8 cellular contexts compared by ENCODE assay signal in the genomic region with DNA sequence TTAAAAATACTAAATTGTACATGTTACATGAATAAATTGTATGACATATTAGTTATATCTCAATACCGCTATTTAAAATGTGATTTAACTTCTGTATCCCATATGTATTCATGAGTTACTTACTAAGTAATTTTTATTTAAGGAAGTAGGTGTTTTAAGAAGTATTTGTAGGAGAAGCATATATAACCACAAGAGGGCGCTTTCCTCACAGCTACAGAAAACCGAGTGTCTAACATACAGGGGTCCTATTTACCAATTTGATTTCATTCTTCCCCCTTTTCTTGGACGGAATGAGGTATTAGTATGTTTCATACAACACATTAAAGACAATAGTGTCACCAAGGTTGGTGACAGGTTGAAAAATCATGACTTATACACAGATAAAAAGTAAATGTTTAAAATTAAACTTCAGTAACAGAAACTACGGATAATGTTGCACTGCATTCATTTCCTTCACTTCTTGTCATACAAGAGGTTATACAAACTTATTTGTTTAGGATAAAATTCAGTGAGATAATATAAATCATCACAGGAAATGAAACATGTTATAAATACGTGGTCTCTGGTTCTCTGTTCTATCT.
A peak's percentile ranks its signal among the peaks of the same experiment; 100 is the strongest.
DNase-seq lines count a peak whose midpoint lies in the region; ATAC-seq and TF ChIP-seq lines count a peak whose summit lies in the region.

No MANE protein-coding gene starts in this region.

- no peak overlapping the region for H3K27ac ChIP-seq in heart left ventricle
- no peak overlapping the region for H3K27ac ChIP-seq in aorta (ENCODE audit: low read depth in 1 of 2, low read length in 2 of 2)

- intact Hi-C loops in heart left ventricle (cut with DNase I) (loop anchor here (1.0 to 10.0 kb wide), 14 partner anchors 120 to 412 kb away; partner anchors contain the start of gene MAGI1 (in 8 of the 10)), cardiac septum (cut with DNase I) (loop anchor here (2.0 kb wide), 3 partner anchors 254 to 410 kb away; partner anchors contain the start of gene MAGI1), aorta (cut with DNase I) (loop anchor here (1.0 to 10.0 kb wide), 6 partner anchors 47 to 412 kb away; partner anchors contain the start of gene MAGI1 (in 1 of the 2))

- H3K4me1 ChIP-seq in heart left ventricle (peaks cover 0 to 30% (median 12%) of the 10 kb centered on the region in 12 donors), aorta (ENCODE audit: control insufficient read depth in 1 of 2, insufficient read depth in 2 of 2, low read length in 2 of 2) (peaks cover 7 to 8% of the 10 kb centered on the region in 2 donors)

- H3K27me3 ChIP-seq in heart left ventricle (no peaks in the 10 kb centered on the region), kidney epithelial cell (ENCODE audit: control insufficient read depth, insufficient read depth, low read length) (no peaks in the 10 kb centered on the region), aorta (ENCODE audit: control insufficient read depth in 1 of 2, insufficient read depth in 2 of 2, low read length in 1 of 2) (no peaks in the 10 kb centered on the region)

- TF ChIP-seq CTCF in heart left ventricle (IDR thresholded peaks at IDR 0.05) (peak; percentile 63 to 89 (median 76)), astrocyte of the spinal cord (IDR thresholded peaks at IDR 0.05; ENCODE audit: low read depth, low read length) (peak; percentile 56), kidney epithelial cell (IDR thresholded peaks at IDR 0.05; ENCODE audit: insufficient read depth, low read length, poor library complexity, severe bottlenecking) (peak; percentile 56)

- in situ Hi-C loops in astrocyte of the spinal cord (cut with HindIII; ENCODE audit: low sequenced_read_pairs) = no loop called here

- 25 to 29% (median 27%) methylated on average over 6 of the region's 6 CpGs for WGBS in heart left ventricle, 4 donors
- 19% methylated on average over 6 of the region's 6 CpGs for WGBS in aorta, 2 donors

- DNase-seq in heart left ventricle = no peak
- DNase-seq in cardiac septum (ENCODE audit: low spot score) = no peak
- DNase-seq in NCI-H2171 treated with DMSO at 0.1 percent for 48 hours (lab: John Stamatoyannopoulos, UW) = peak; percentile 38
- DNase-seq in astrocyte of the spinal cord (ENCODE audit: low read depth, low spot score) = peak; percentile 80
- DNase-seq in kidney epithelial cell (ENCODE audit: low read depth) = no peak
- no peak for DNase-seq in aorta
- DNase-seq in GDM1 (lab: John Stamatoyannopoulos, UW) = no peak
- DNase-seq in stimulated activated CD4-positive, alpha-beta T cell treated with anti-CD3 and anti-CD28 coated beads, Interleukin-4, amount 100 ng/mL, for 4 hours = no peak

- H3K9me3 ChIP-seq in heart left ventricle (no peaks in the 10 kb centered on the region), aorta (ENCODE audit: control insufficient read depth, low read length) (no peaks in the 10 kb centered on the region)

- TF ChIP-seq POLR2A in heart left ventricle (IDR thresholded peaks at IDR 0.05) = no peak

- H3K36me3 ChIP-seq in heart left ventricle (no peaks in the 10 kb centered on the region), kidney epithelial cell (ENCODE audit: control insufficient read depth, insufficient read depth, low read length) (no peaks in the 10 kb centered on the region), aorta (ENCODE audit: control insufficient read depth in 1 of 2, insufficient read depth in 2 of 2, low read length in 1 of 2) (no peaks in the 10 kb centered on the region)

- no peak overlapping the region for H3K4me3 ChIP-seq in heart left ventricle
- H3K4me3 ChIP-seq in astrocyte of the spinal cord (ENCODE audit: low read depth, low read length) = no peak overlapping the region
- H3K4me3 ChIP-seq in kidney epithelial cell (ENCODE audit: low read depth, low read length) = no peak overlapping the region
- H3K4me3 ChIP-seq in aorta (ENCODE audit: low read length in 2 of 2) = no peak overlapping the region

- ATAC-seq in heart left ventricle (peak in 2 of 4 donors; percentile 38 to 53), aorta (ENCODE audit: low FRiP score) (peak; percentile 37)

Comparison
In these comparisons a context has a peak if more than half of its experiments do, and no peak if none do; other contexts are left out.
1. DNase-seq: peak in NCI-H2171 treated with DMSO at 0.1 percent for 48 hours (single experiment) and astrocyte of the spinal cord (single experiment); none in heart left ventricle (0 of 5), cardiac septum (single experiment), kidney epithelial cell (single experiment), aorta (0 of 2), GDM1 (single experiment) and stimulated activated CD4-positive, alpha-beta T cell treated with anti-CD3 and anti-CD28 coated beads, Interleukin-4, amount 100 ng/mL, for 4 hours (0 of 2).
2. Peak in every context shown above with its lines, with median percentiles within 50 percentile points of each other: CTCF ChIP-seq.